ENCODE assay signal across 29 cellular contexts in genomic region chr6:141048451-141048850, GRCh38.
"Had no signal": no experiment of that assay in that cellular context is flagged by ENCODE, and none has a peak within 500 bp of the region (broad histone marks: within the 10 kb centered on the region; RNA-seq: fewer than 3 reads in every experiment).

No MANE protein-coding gene starts in this region.

- H3K4me3 ChIP-seq: ascending aorta, cardiac muscle cell had no signal

- H3K27ac ChIP-seq: ascending aorta, cardiac muscle cell, VCaP had no signal

- H3K36me3 ChIP-seq: ascending aorta, cardiac muscle cell had no signal

- H3K27me3 ChIP-seq: ascending aorta, cardiac muscle cell had no signal

- DNase-seq: activated B cell treated with CpG ODN at 0.5 μM for 24 hours; activated CD4-positive, alpha-beta memory T cell treated with anti-CD3 and anti-CD28 coated beads for 36 hours; activated CD4-positive, alpha-beta T cell treated with anti-CD3 and anti-CD28 coated beads for 4 hours; activated CD4-positive, alpha-beta T cell treated with anti-CD3 and anti-CD28 coated beads, Interleukin-2, amount 10 ng/mL, durations not matched to agents 24 days and 14 days; activated CD4-positive, alpha-beta T cell treated with anti-CD3 and anti-CD28 coated beads, Interleukin-2, amount 50 U/mL, for 1 hour; activated CD4-positive, alpha-beta T cell treated with anti-CD3 and anti-CD28 coated beads, Interleukin-2, amount 50 U/mL, for 4 hours; activated CD4-positive, CD25-positive, alpha-beta regulatory T cell treated with anti-CD3 and anti-CD28 coated beads, Interleukin-2, amount 50 U/mL, for 72 hours; activated CD8-positive, alpha-beta memory T cell treated with anti-CD3 and anti-CD28 coated beads, Interleukin-2, amount 50 U/mL, for 4 hours; activated CD8-positive, alpha-beta T cell treated with anti-CD3 and anti-CD28 coated beads for 36 hours; activated gamma-delta T cell; activated naive CD4-positive, alpha-beta T cell treated with anti-CD3 and anti-CD28 coated beads for 36 hours; activated naive CD4-positive, alpha-beta T cell treated with anti-CD3 and anti-CD28 coated beads, Interleukin-2, amount 50 U/mL, for 16 hours; activated naive CD8-positive, alpha-beta T cell treated with anti-CD3 and anti-CD28 coated beads, Interleukin-2, amount 10 ng/mL, durations not matched to agents 7 days and 5 days; activated naive CD8-positive, alpha-beta T cell treated with anti-CD3 and anti-CD28 coated beads, Interleukin-2, amount 50 U/mL, for 24 hours; activated T-cell treated with anti-CD3 and anti-CD28 coated beads for 4 hours; activated T-cell treated with anti-CD3 and anti-CD28 coated beads, Interleukin-2, amount 50 U/mL, for 1 hour; activated T-cell treated with anti-CD3 and anti-CD28 coated beads, Interleukin-2, amount 50 U/mL, for 4 hours; activated T-cell treated with anti-CD3 and anti-CD28 coated beads, Interleukin-2, amount 50 U/mL, for 72 hours; amygdala; anterior cingulate cortex; caudate nucleus; cerebellar nuclear complex; T-helper 1 cell; T-helper 2 cell; T-helper 9 cell had no signal

- FAIRE-seq: bronchial epithelial cell had no signal
